1 cellular context compared by ENCODE assay signal in genomic region chr15:88627463-88627862, GRCh38.
TF ChIP-seq lines count a peak whose summit lies in the region.

No MANE protein-coding gene starts in this region.

TF ChIP-seq in GM23338, 12 proteins besides CTCF, POLR2A, EP300 and RAD21 (continued from another document):
- TF ChIP-seq ZNF462 (CRISPR knock-in tag; IDR thresholded peaks at IDR 0.05), result no peak
